Comparison of ENCODE assay signal across 25 cellular contexts in the genomic region with DNA sequence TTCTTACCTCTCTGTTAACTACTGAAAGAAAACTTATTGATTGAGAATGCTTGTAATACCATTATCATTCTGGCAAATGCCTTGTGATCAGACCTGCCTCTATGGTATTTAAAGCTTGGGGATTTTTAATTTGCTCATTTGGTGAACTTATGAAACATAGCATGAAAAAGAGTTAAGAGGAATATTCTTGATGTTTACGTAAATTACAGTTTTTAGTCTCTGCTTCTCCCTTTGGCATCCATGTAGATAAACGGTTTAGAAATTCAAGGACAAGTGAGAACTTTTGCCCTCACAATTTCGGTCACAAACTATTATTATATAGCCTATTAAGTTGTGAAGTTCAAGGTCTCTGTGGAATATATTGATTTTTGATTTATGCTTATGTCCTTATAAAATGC. TPM values are rescaled to one million over a fixed set of nuclear protein-coding genes. Genes with fewer than 3 reads are reported as not detected.
A peak's percentile ranks its signal among the peaks of the same experiment; 100 is the strongest.
DNase-seq lines count a peak whose midpoint lies in the region; ATAC-seq and TF ChIP-seq lines count a peak whose summit lies in the region.
"Had no signal": no experiment of that assay in that cellular context is flagged by ENCODE, and none has a peak within 500 bp of the region (broad histone marks: within the 10 kb centered on the region; RNA-seq: fewer than 3 reads in every experiment).

No MANE protein-coding gene starts in this region.

- H3K27me3 ChIP-seq in left lung = peaks cover 0 to 9% of the 10 kb centered on the region in 2 donors
- H3K27me3 ChIP-seq in neural progenitor cell = no peaks in the 10 kb centered on the region
- H3K27me3 ChIP-seq in upper lobe of left lung = no peaks in the 10 kb centered on the region
- H3K27me3 ChIP-seq in foreskin keratinocyte = no peaks in the 10 kb centered on the region
- peaks cover 23% of the 10 kb centered on the region for H3K27me3 ChIP-seq in CD4-positive, alpha-beta memory T cell (ENCODE audit: insufficient read depth, low read length)
- H3K27me3 ChIP-seq: SJSA1 had no signal

- intact Hi-C loops in left lung (cut with DNase I) = no loop called here
- intact Hi-C loops in CD4-positive, alpha-beta memory T cell (cut with micrococcal nuclease) = no loop called here

- H3K27me3 Mint-ChIP-seq in neural progenitor cell (ENCODE audit: insufficient read depth, low read depth) = peaks cover 3% of the 10 kb centered on the region
- peaks cover 42 to 43% of the 10 kb centered on the region in 2 donors for H3K27me3 Mint-ChIP-seq in CD4-positive, alpha-beta memory T cell

- H3K9me3 Mint-ChIP-seq in neural progenitor cell = peaks cover 3% of the 10 kb centered on the region
- H3K9me3 Mint-ChIP-seq in CD4-positive, alpha-beta memory T cell = peaks cover 0 to 2% (median 0%) of the 10 kb centered on the region in 8 donors

- H3K36me3 ChIP-seq in left lung (no peaks in the 10 kb centered on the region), neural progenitor cell (no peaks in the 10 kb centered on the region), upper lobe of left lung (no peaks in the 10 kb centered on the region)
- no peaks in the 10 kb centered on the region for H3K36me3 ChIP-seq in CD4-positive, alpha-beta memory T cell (ENCODE audit: insufficient read depth, low read length)
- H3K36me3 ChIP-seq: HAP-1, SJSA1 had no signal

- no peak for TF ChIP-seq EP300 in upper lobe of left lung (IDR thresholded peaks at IDR 0.05)

- peak overlapping the region; percentile 87 for H3K4me3 Mint-ChIP-seq in neural progenitor cell
- no peak overlapping the region for H3K4me3 Mint-ChIP-seq in CD4-positive, alpha-beta memory T cell

- 55 to 58% methylated on average over 3 of the region's 3 CpGs for WGBS in upper lobe of left lung, 2 donors

- POLR2A ChIA-PET in CD4-positive, alpha-beta memory T cell (lab: Charles Lee; ENCODE audit: partially characterized antibody) = no interaction called here

- H3K36me3 Mint-ChIP-seq in neural progenitor cell = no peaks in the 10 kb centered on the region
- no peaks in the 10 kb centered on the region for H3K36me3 Mint-ChIP-seq in CD4-positive, alpha-beta memory T cell

- CTCF ChIA-PET in CD4-positive, alpha-beta memory T cell (lab: Charles Lee; ENCODE audit: partially characterized antibody) = no interaction called here

- H3K4me1 ChIP-seq in left lung = no peaks in the 10 kb centered on the region
- H3K4me1 ChIP-seq in neural progenitor cell = peaks cover 15% of the 10 kb centered on the region
- H3K4me1 ChIP-seq in upper lobe of left lung = no peaks in the 10 kb centered on the region
- H3K4me1 ChIP-seq in foreskin keratinocyte = no peaks in the 10 kb centered on the region
- no peaks in the 10 kb centered on the region for H3K4me1 ChIP-seq in CD4-positive, alpha-beta memory T cell (ENCODE audit: insufficient read depth, low read length)
- H3K4me1 ChIP-seq: SJSA1 had no signal

- H3K4me1 Mint-ChIP-seq in neural progenitor cell = peaks cover 72% of the 10 kb centered on the region
- H3K4me1 Mint-ChIP-seq in CD4-positive, alpha-beta memory T cell = peaks cover 0 to 14% (median 11%) of the 10 kb centered on the region in 4 donors

- ATAC-seq in left lung (no peak), upper lobe of left lung (ENCODE audit: low FRiP score in 2 of 2) (no peak), foreskin keratinocyte (no peak), GM21528 (IDR thresholded peaks at IDR 0.05; ENCODE audit: low FRiP score, unreplicated experiment) (no peak)

- TF ChIP-seq POLR2A in upper lobe of left lung (IDR thresholded peaks at IDR 0.05) = no peak

- H3F3A ChIP-seq in neural progenitor cell (ENCODE audit: low read depth) = no peaks in the 10 kb centered on the region

- peak overlapping the region; percentile 95 for H3K27ac Mint-ChIP-seq in neural progenitor cell
- H3K27ac Mint-ChIP-seq in CD4-positive, alpha-beta memory T cell = no peak overlapping the region

- H3K4me3 ChIP-seq in left lung (peak overlapping the region; percentile 13 to 27), neural progenitor cell (no peak overlapping the region), upper lobe of left lung (peak overlapping the region in 3 of 4 donors; percentile 30 to 38 (median 34))
- H3K4me3 ChIP-seq in CD4-positive, alpha-beta memory T cell (ENCODE audit: low read length in 2 of 2) = no peak overlapping the region
- H3K4me3 ChIP-seq: GM23248, PC-9, SJSA1 had no signal

- H3K9me3 ChIP-seq in left lung = no peaks in the 10 kb centered on the region
- no peaks in the 10 kb centered on the region for H3K9me3 ChIP-seq in neural progenitor cell (ENCODE audit: low read depth)
- H3K9me3 ChIP-seq in upper lobe of left lung = no peaks in the 10 kb centered on the region
- H3K9me3 ChIP-seq in CD4-positive, alpha-beta memory T cell (ENCODE audit: control insufficient read depth in 1 of 2, low read length in 2 of 2) = no peaks in the 10 kb centered on the region
- H3K9me3 ChIP-seq: HAP-1, SJSA1 had no signal

- no peak overlapping the region for H2AFZ ChIP-seq in neural progenitor cell (replicated peaks)
- H2AFZ ChIP-seq: GM23248, PC-9 had no signal

- no peaks in the 10 kb centered on the region for H4K20me1 ChIP-seq in neural progenitor cell (ENCODE audit: low read depth)

- no peak for TF ChIP-seq CTCF in left lung (IDR thresholded peaks at IDR 0.05)
- no peak for TF ChIP-seq CTCF in neural progenitor cell (IDR thresholded peaks at IDR 0.05)
- TF ChIP-seq CTCF in upper lobe of left lung (IDR thresholded peaks at IDR 0.05) = no peak
- TF ChIP-seq CTCF in foreskin keratinocyte (conservative IDR thresholded peaks at IDR 0.05) = no peak

- peak overlapping the region; percentile 34 for H3K4me2 ChIP-seq in neural progenitor cell
- H3K4me2 ChIP-seq: PC-9 had no signal

- no peak overlapping the region for H3K9ac ChIP-seq in neural progenitor cell
- H3K9ac ChIP-seq: GM23248 had no signal

- peak; percentile 58 for DNase-seq in cerebellar cortex (ENCODE audit: low spot score)
- DNase-seq in left lung = no peak
- no peak for DNase-seq in neural progenitor cell (ENCODE audit: low spot score)
- DNase-seq in upper lobe of left lung = no peak
- DNase-seq in foreskin keratinocyte = no peak
- no peak for DNase-seq in NOMO-1 treated with DMSO at 0.1 percent for 48 hours (lab: John Stamatoyannopoulos, UW; ENCODE audit: unreplicated experiment)
- DNase-seq in CD4-positive, alpha-beta memory T cell = no peak
- DNase-seq: AML-193, DMS 273 treated with DMSO at 0.1 percent for 48 hours, GDM1, GM23248, KG1, MV-4-11, NCI-H187, NCI-H2107, NCI-H2227 treated with DMSO at 0.1 percent for 48 hours, NCI-H510A treated with DMSO at 0.1 percent for 48 hours, NCI-H82, PC-9 had no signal

- H3K27ac ChIP-seq in left lung (no peak overlapping the region), neural progenitor cell (no peak overlapping the region), upper lobe of left lung (peak overlapping the region in 1 of 4 donors; percentile 25), foreskin keratinocyte (no peak overlapping the region)
- H3K27ac ChIP-seq in CD4-positive, alpha-beta memory T cell (ENCODE audit: low read depth, low read length) = no peak overlapping the region
- H3K27ac ChIP-seq: C4-2B, GM23248, PC-9, RWPE1, SJSA1 had no signal

- no peaks in the 10 kb centered on the region for H3K79me2 ChIP-seq in neural progenitor cell (ENCODE audit: low read depth)

RNA-seq across cellular contexts. Expression of gene CELF2, which starts 11.2 kb away (rescaled TPM):
- total RNA-seq in left lung (100 to 1,000 TPM in 1 of 2 donors, 10 to 100 TPM in 1; 89.5 to 107 TPM), neural progenitor cell (ENCODE audit: low replicate concordance) (31.6 and 33.8 TPM in 2 replicates), upper lobe of left lung (100 to 1,000 TPM in 5 of 6 donors, 10 to 100 TPM in 1; 82.7 to 193 (median 120) TPM), foreskin keratinocyte (10.8 and 11.1 TPM in 2 replicates)
- 1.9 and 2.4 TPM in 2 replicates for polyA plus RNA-seq in foreskin keratinocyte
- 100 to 1,000 TPM; 173 to 180 TPM for total RNA-seq in CD4-positive, alpha-beta memory T cell
- 100 to 1,000 TPM; 122 to 161 TPM for polyA plus RNA-seq in CD4-positive, alpha-beta memory T cell
- total RNA-seq: HT-29, PC-9, SJSA1 had no signal

Comparison
In these comparisons a context has a peak if more than half of its experiments do, and no peak if none do; other contexts are left out.
1. H3K4me3 ChIP-seq: peak in left lung (2 of 2) and upper lobe of left lung (3 of 4); none in neural progenitor cell (single experiment) and CD4-positive, alpha-beta memory T cell (0 of 2).